In the genomic region with DNA sequence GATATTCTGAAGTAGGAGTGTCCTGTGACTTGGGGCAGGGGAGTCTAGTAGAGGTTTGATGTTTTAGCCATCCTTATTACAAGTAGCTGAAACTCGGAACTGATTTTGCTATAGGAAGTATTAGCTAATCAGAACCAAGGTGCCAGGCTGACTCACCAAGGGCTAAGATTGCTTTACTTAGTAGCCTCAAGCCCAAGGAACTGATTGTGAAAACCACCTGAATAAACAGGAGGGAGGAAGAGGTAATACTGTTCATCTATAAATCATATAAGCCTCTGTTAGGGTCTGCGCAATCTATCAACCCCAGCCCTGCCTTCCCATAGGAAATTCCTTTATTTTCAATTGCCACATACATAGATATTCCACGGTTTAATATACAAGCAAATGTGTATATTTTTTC, we compare ENCODE assay signal across 8 cellular contexts. TPM values are rescaled to one million over a fixed set of nuclear protein-coding genes. Genes with fewer than 3 reads are reported as not detected.
DNase-seq lines count a peak whose midpoint lies in the region; ATAC-seq and TF ChIP-seq lines count a peak whose summit lies in the region.

No MANE protein-coding gene starts in this region.

- peaks cover 40% of the 10 kb centered on the region for H3K4me1 ChIP-seq in OCI-LY7 (ENCODE audit: insufficient read depth, low read length, poor library complexity, severe bottlenecking)
- H3K4me1 ChIP-seq in effector memory CD4-positive, alpha-beta T cell (ENCODE audit: control insufficient read depth, insufficient read depth, low read length, poor library complexity, severe bottlenecking) = peaks cover 17% of the 10 kb centered on the region

- H3K9me3 ChIP-seq in OCI-LY7 (ENCODE audit: low read length) = no peaks in the 10 kb centered on the region
- H3K9me3 ChIP-seq in effector memory CD4-positive, alpha-beta T cell (ENCODE audit: control insufficient read depth, low read length) = no peaks in the 10 kb centered on the region

- peaks cover 51% of the 10 kb centered on the region; the same call in 1 of the 2 replicates for H3K79me2 ChIP-seq in OCI-LY7 (ENCODE audit: insufficient read depth, low read depth, low read length)

- H3K4me3 Mint-ChIP-seq in progenitor cell of endocrine pancreas (ENCODE audit: low read depth) = no peak overlapping the region

- DNase-seq in OCI-LY7 (ENCODE audit: low spot score) = peak; percentile 32
- DNase-seq in effector memory CD4-positive, alpha-beta T cell = no peak
- DNase-seq in progenitor cell of endocrine pancreas (ENCODE audit: low spot score, unreplicated experiment) = no peak
- no peak for DNase-seq in NCI-H1417 (lab: John Stamatoyannopoulos, UW)
- no peak for DNase-seq in anterior cingulate cortex (lab: John Stamatoyannopoulos, UW)
- DNase-seq in GM10266 (ENCODE audit: extremely low spot score) = no peak

- H3K27me3 ChIP-seq in effector memory CD4-positive, alpha-beta T cell (replicated peaks; ENCODE audit: control insufficient read depth, insufficient read depth, low read length, poor library complexity, severe bottlenecking) = no peaks in the 10 kb centered on the region

- H3K27me3 Mint-ChIP-seq in progenitor cell of endocrine pancreas = no peaks in the 10 kb centered on the region

- peak overlapping the region; percentile 92 for H3K4me2 ChIP-seq in OCI-LY7 (ENCODE audit: low read length)

- peaks cover 66% of the 10 kb centered on the region for H3K36me3 Mint-ChIP-seq in progenitor cell of endocrine pancreas (ENCODE audit: insufficient read depth)

- peaks cover 95% of the 10 kb centered on the region for H3K36me3 ChIP-seq in OCI-LY7 (ENCODE audit: insufficient read depth, low read length)
- H3K36me3 ChIP-seq in effector memory CD4-positive, alpha-beta T cell (ENCODE audit: control insufficient read depth, insufficient read depth, low read length) = peaks cover 90% of the 10 kb centered on the region

- CTCF ChIA-PET in OCI-LY7 (lab: Charles Lee; ENCODE audit: unreplicated experiment) = interaction anchor here (2.0 kb wide), 1 partner anchor 10 kb away, joined by 6 read pairs; no protein-coding TSS in a partner anchor

- H3K4me3 ChIP-seq in GM08714 (ENCODE audit: low read length) (peak overlapping the region; percentile 53), OCI-LY7 (ENCODE audit: low read depth, low read length, poor library complexity, severe bottlenecking) (peak overlapping the region; percentile 60)
- H3K4me3 ChIP-seq in effector memory CD4-positive, alpha-beta T cell (ENCODE audit: insufficient read depth, low read depth, low read length, poor library complexity, severe bottlenecking) = no peak overlapping the region

- POLR2A ChIA-PET in OCI-LY7 (lab: Charles Lee) = interaction anchor here (0.9 to 2.0 kb wide), 6 partner anchors 9 to 137 kb away, joined by 3 to 17 read pairs (median 7); no protein-coding TSS in a partner anchor

- intact Hi-C loops in OCI-LY7 (cut with micrococcal nuclease; ENCODE audit: unreplicated experiment) = loop anchor here (1.0 to 5.0 kb wide), 3 partner anchors 15 to 125 kb away; a partner anchor contains a TSS

- no peaks in the 10 kb centered on the region for H3K9me3 Mint-ChIP-seq in progenitor cell of endocrine pancreas (ENCODE audit: low read depth)

- peak overlapping the region; percentile 98 for H3K27ac ChIP-seq in OCI-LY7 (ENCODE audit: low read depth, low read length, poor library complexity, severe bottlenecking)
- peak overlapping the region; percentile 35 for H3K27ac ChIP-seq in effector memory CD4-positive, alpha-beta T cell (ENCODE audit: insufficient read depth, low read length, poor library complexity, severe bottlenecking)

- H3K9me2 ChIP-seq in OCI-LY7 (ENCODE audit: insufficient read depth, low read length) = no peaks in the 10 kb centered on the region

- TF ChIP-seq CTCF in OCI-LY7 (conservative IDR thresholded peaks at IDR 0.05; ENCODE audit: low read length) (no peak), progenitor cell of endocrine pancreas (IDR thresholded peaks at IDR 0.05; ENCODE audit: unreplicated experiment) (no peak), GM10266 (IDR thresholded peaks at IDR 0.05; ENCODE audit: control insufficient read depth, insufficient read depth, low read depth, missing control alignments) (no peak)

- peak overlapping the region; percentile 73 for H3K27ac Mint-ChIP-seq in progenitor cell of endocrine pancreas

- H4K20me1 ChIP-seq in OCI-LY7 (ENCODE audit: insufficient read depth, low read length) = no peaks in the 10 kb centered on the region

- no TSS peak for BruUV-seq in OCI-LY7 (replicated peaks; lab: Mats Ljungman, UMichigan)

- peaks cover 29% of the 10 kb centered on the region for H3K4me1 Mint-ChIP-seq in progenitor cell of endocrine pancreas (ENCODE audit: low read depth)

- ATAC-seq in GM21367 (IDR thresholded peaks at IDR 0.05; ENCODE audit: unreplicated experiment) = no peak

- no peak overlapping the region; the same call in 1 of the 2 replicates for H2AFZ ChIP-seq in OCI-LY7 (ENCODE audit: low read length)

RNA-seq across cellular contexts. Expression of a gene that starts 54.4 kb away (rescaled TPM):
- 546 and 638 TPM in 2 replicates for total RNA-seq in OCI-LY7 (2014; rRNA removed; shearing (Covaris generic))
- total RNA-seq in OCI-LY7 (2022) = 913 and 950 TPM in 2 replicates
- 1,570 and 1,613 TPM in 2 replicates for total RNA-seq in progenitor cell of endocrine pancreas

RNA-seq across cellular contexts. Expression of a gene that starts 56.2 kb away (rescaled TPM):
- total RNA-seq in OCI-LY7 (2014; rRNA removed; shearing (Covaris generic)) = 6.5 and 7.7 TPM in 2 replicates
- 11.6 and 11.7 TPM in 2 replicates for total RNA-seq in OCI-LY7 (2022)
- 4.3 and 4.4 TPM in 2 replicates for total RNA-seq in progenitor cell of endocrine pancreas
